ENCODE assay signal across 24 cellular contexts in genomic region chr21:27419153-27419552, GRCh38.
"Had no signal": no experiment of that assay in that cellular context is flagged by ENCODE, and none has a peak within 500 bp of the region (broad histone marks: within the 10 kb centered on the region; RNA-seq: fewer than 3 reads in every experiment).

No MANE protein-coding gene starts in this region.

- H3K4me3 ChIP-seq: adrenal gland, K562, Peyer's patch, SJSA1 had no signal

- H3K27me3 ChIP-seq: adrenal gland, Peyer's patch, SJSA1 had no signal

- H3K4me1 Mint-ChIP-seq: activated naive CD4-positive, alpha-beta T cell treated with anti-CD3 and anti-CD28 coated beads, Interleukin-2, amount 10 ng/mL, durations not matched to agents 7 days and 5 days; activated naive CD8-positive, alpha-beta T cell treated with anti-CD3 and anti-CD28 coated beads for 36 hours had no signal

- H3K36me3 Mint-ChIP-seq: activated naive CD4-positive, alpha-beta T cell treated with anti-CD3 and anti-CD28 coated beads, Interleukin-2, amount 10 ng/mL, durations not matched to agents 7 days and 5 days; activated naive CD8-positive, alpha-beta T cell treated with anti-CD3 and anti-CD28 coated beads for 36 hours had no signal

- H3K4me3 Mint-ChIP-seq: activated CD8-positive, alpha-beta T cell treated with anti-CD3 and anti-CD28 coated beads for 36 hours; activated naive CD4-positive, alpha-beta T cell treated with anti-CD3 and anti-CD28 coated beads, Interleukin-2, amount 10 ng/mL, durations not matched to agents 7 days and 5 days; activated naive CD8-positive, alpha-beta T cell treated with anti-CD3 and anti-CD28 coated beads for 36 hours; activated T-cell treated with anti-CD3 and anti-CD28 coated beads, Interleukin-2, amount 50 U/mL, for 72 hours; T-helper 1 cell treated with Interleukin-12 subunit alpha and Interleukin-12 subunit beta and Interleukin-4 antibody, amounts not matched to agents 30 μg/mL and 1 μg/mL, for 36 hours had no signal

- H3K4me1 ChIP-seq: Peyer's patch had no signal

- H3K9me3 ChIP-seq: adrenal gland, Peyer's patch, SJSA1 had no signal

- H3K36me3 ChIP-seq: adrenal gland, Peyer's patch, SJSA1 had no signal

- DNase-seq: activated CD4-positive, alpha-beta T cell treated with anti-CD3 and anti-CD28 coated beads for 4 hours; activated CD8-positive, alpha-beta memory T cell treated with anti-CD3 and anti-CD28 coated beads, Interleukin-2, amount 50 U/mL, for 4 hours; activated CD8-positive, alpha-beta T cell treated with anti-CD3 and anti-CD28 coated beads for 36 hours; activated gamma-delta T cell treated with Interleukin-2 at 50 U/mL for 16 hours; activated naive CD4-positive, alpha-beta T cell treated with anti-CD3 and anti-CD28 coated beads, Interleukin-2, amount 10 ng/mL, durations not matched to agents 7 days and 5 days; activated naive CD8-positive, alpha-beta T cell treated with anti-CD3 and anti-CD28 coated beads for 36 hours; activated T-cell treated with anti-CD3 and anti-CD28 coated beads, Interleukin-2, amount 50 U/mL, for 72 hours; adrenal gland; anterior cingulate cortex; NCI-H1092; NCI-H1417; NCI-H2029; NCI-H2107; NCI-H2171 treated with DMSO at 0.1 percent for 48 hours; NCI-H226; NCI-H510A; NCI-H526 treated with DMSO at 0.1 percent for 48 hours; NCI-H82; Peyer's patch; SHP77 had no signal

- H3K27me3 Mint-ChIP-seq: activated CD8-positive, alpha-beta T cell treated with anti-CD3 and anti-CD28 coated beads for 36 hours; activated naive CD4-positive, alpha-beta T cell treated with anti-CD3 and anti-CD28 coated beads, Interleukin-2, amount 10 ng/mL, durations not matched to agents 7 days and 5 days; activated naive CD8-positive, alpha-beta T cell treated with anti-CD3 and anti-CD28 coated beads for 36 hours had no signal

- H3K27ac ChIP-seq: adrenal gland, Peyer's patch, SJSA1 had no signal

- H3K27ac Mint-ChIP-seq: activated CD8-positive, alpha-beta T cell treated with anti-CD3 and anti-CD28 coated beads for 36 hours; activated naive CD4-positive, alpha-beta T cell treated with anti-CD3 and anti-CD28 coated beads, Interleukin-2, amount 10 ng/mL, durations not matched to agents 7 days and 5 days; activated naive CD8-positive, alpha-beta T cell treated with anti-CD3 and anti-CD28 coated beads for 36 hours; activated T-cell treated with anti-CD3 and anti-CD28 coated beads, Interleukin-2, amount 50 U/mL, for 72 hours; activated T-helper 2 cell treated with anti-CD3 and anti-CD28 coated beads, Interferon-gamma antibody, Interleukin-2, Interleukin-4, amounts not matched to agents 10 μg/mL and 5 μg/mL and 100 μg/mL, durations not matched to agents 14 hours and 24 hours and 36 hours; T-helper 1 cell treated with Interleukin-12 subunit alpha and Interleukin-12 subunit beta and Interleukin-4 antibody, amounts not matched to agents 30 μg/mL and 1 μg/mL, for 36 hours had no signal
